Comparison of ENCODE assay signal across 16 cellular contexts in the genomic region with DNA sequence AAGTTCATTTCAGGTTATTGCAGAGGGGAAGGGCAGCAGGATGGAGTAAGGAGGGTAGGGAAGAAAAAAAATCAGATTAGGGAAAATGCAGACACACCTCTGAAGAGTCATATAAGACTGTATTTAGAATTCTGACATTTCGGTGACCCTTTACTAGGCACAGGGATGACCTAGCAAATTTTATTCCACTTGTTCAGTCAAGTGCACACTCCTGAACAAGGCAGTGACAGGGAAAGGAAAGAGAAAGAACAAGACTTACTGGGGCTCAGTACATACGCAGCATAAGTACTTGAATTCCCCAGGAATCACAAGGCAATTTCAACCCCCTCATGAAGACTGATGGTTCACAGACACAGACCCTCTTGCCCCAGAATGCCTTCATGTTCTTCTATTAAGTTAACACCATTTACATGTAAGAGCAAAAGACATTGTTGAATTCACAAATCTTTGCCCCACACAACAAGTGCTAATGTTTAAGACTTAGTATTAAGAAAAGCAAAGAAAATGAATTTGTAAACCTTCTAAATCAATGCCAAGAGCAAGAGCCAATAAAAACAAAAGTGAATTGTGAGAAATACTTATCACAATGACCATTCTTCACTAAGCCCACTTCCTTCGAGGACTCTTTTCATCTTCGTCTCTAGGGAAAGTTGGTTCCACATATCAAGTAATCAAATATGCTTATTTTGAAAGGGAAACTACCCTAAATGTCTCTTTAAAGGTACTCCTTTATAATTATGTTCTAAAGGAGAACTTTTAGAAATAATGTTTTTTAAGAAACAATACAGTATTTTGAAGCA. TPM values are rescaled to one million over a fixed set of nuclear protein-coding genes. Genes with fewer than 3 reads are reported as not detected.
DNase-seq lines count a peak whose midpoint lies in the region; ATAC-seq and TF ChIP-seq lines count a peak whose summit lies in the region.
"Had no signal": no experiment of that assay in that cellular context is flagged by ENCODE, and none has a peak within 500 bp of the region (broad histone marks: within the 10 kb centered on the region; RNA-seq: fewer than 3 reads in every experiment).

No MANE protein-coding gene starts in this region.

- TF ChIP-seq CTCF in Caco-2 (IDR thresholded peaks at IDR 0.05; ENCODE audit: insufficient read depth in 1 of 2, low read depth in 1 of 2, low read length in 1 of 2, severe bottlenecking in 1 of 2, unreplicated experiment in 1 of 2) (no peak), mammary epithelial cell (conservative IDR thresholded peaks at IDR 0.05 in 1 of 2, IDR thresholded peaks at IDR 0.05 in 1 of 2; ENCODE audit: extremely low read depth in 1 of 2, insufficient read depth in 1 of 2, low read depth in 1 of 2, low read length in 2 of 2) (no peak), heart right ventricle (IDR thresholded peaks at IDR 0.05) (no peak)

- intact Hi-C loops in Caco-2 (cut with micrococcal nuclease; ENCODE audit: unreplicated experiment) (loop anchor here (5.0 kb wide), 1 partner anchor 37 kb away; no protein-coding TSS in a partner anchor), mammary epithelial cell (cut with micrococcal nuclease) (no loop called here), heart right ventricle (cut with DNase I) (loop anchor here in 1 of 10 donors (5.0 kb wide), 1 partner anchor 43 kb away; no protein-coding TSS in a partner anchor)

- WGBS in mammary epithelial cell (ENCODE audit: low coverage, missing lambda C conversion rate) = 58% methylated on average over 4 of the region's 4 CpGs
- WGBS in heart right ventricle, 2 donors = 55 to 64% methylated on average over 4 of the region's 4 CpGs

- H2AFZ ChIP-seq in mammary epithelial cell (ENCODE audit: low read depth, low read length) = peak overlapping the region; percentile 32

- POLR2A ChIA-PET in Caco-2 (lab: Charles Lee) = no interaction called here

- H3K27me3 ChIP-seq in Caco-2 (replicated peaks; ENCODE audit: control insufficient read depth, insufficient read depth, low read length) (no peaks in the 10 kb centered on the region), mammary epithelial cell (ENCODE audit: insufficient read depth, low read length) (no peaks in the 10 kb centered on the region), heart right ventricle (no peaks in the 10 kb centered on the region)

- no peak for DNase-seq in Caco-2
- DNase-seq in mammary epithelial cell = no peak
- DNase-seq in heart right ventricle = no peak
- DNase-seq in pons (ENCODE audit: low spot score) = peak; percentile 15
- DNase-seq in Kasumi-1 (lab: John Stamatoyannopoulos, UW) = no peak
- no peak for DNase-seq in effector CD8-positive, alpha-beta T cell (lab: John Stamatoyannopoulos, UW)
- DNase-seq: ACHN; activated CD4-positive, alpha-beta T cell treated with anti-CD3 and anti-CD28 coated beads, Interleukin-2, amount 50 U/mL, for 4 hours; COR-L47; IMR-90; natural killer cell; NCI-H1105 treated with DMSO at 0.1 percent for 48 hours; NCI-H510A had no signal

- peak in 6 of 8 donors; percentile 35 to 74 (median 46) for ATAC-seq in heart right ventricle
- no peak for ATAC-seq in GM21360 (IDR thresholded peaks at IDR 0.05; ENCODE audit: unreplicated experiment)
- no peak for ATAC-seq in HG02970 (IDR thresholded peaks at IDR 0.05; ENCODE audit: low FRiP score, unreplicated experiment)
- ATAC-seq: natural killer cell, Panc1 had no signal

- H3K79me2 ChIP-seq in mammary epithelial cell (ENCODE audit: insufficient read depth, low read length) = peaks cover 47% of the 10 kb centered on the region

- H3K27ac ChIP-seq in mammary epithelial cell (ENCODE audit: insufficient read depth, low read depth, low read length) (no peak overlapping the region), heart right ventricle (peak overlapping the region in 9 of 10 donors; percentile 9 to 76 (median 54))

- no peaks in the 10 kb centered on the region for H3K9me3 Mint-ChIP-seq in Caco-2 (ENCODE audit: unreplicated experiment)

- no peak overlapping the region for H3K9ac ChIP-seq in mammary epithelial cell (ENCODE audit: insufficient read depth, low read length)

- H3K36me3 ChIP-seq in Caco-2 (ENCODE audit: control insufficient read depth, insufficient read depth, low read length) (no peaks in the 10 kb centered on the region), mammary epithelial cell (ENCODE audit: insufficient read depth, low read length) (no peaks in the 10 kb centered on the region), heart right ventricle (no peaks in the 10 kb centered on the region)

- H3K4me1 ChIP-seq in Caco-2 = peaks cover 30% of the 10 kb centered on the region
- H3K4me1 ChIP-seq in mammary epithelial cell (ENCODE audit: insufficient read depth, low read length) = peaks cover 16% of the 10 kb centered on the region
- H3K4me1 ChIP-seq in heart right ventricle = peaks cover 0 to 81% (median 31%) of the 10 kb centered on the region in 9 donors

- dilution Hi-C loops in mammary epithelial cell (cut with HindIII; ENCODE audit: low sequenced_read_pairs) = no loop called here

- no peaks in the 10 kb centered on the region for H3K9me3 ChIP-seq in Caco-2
- H3K9me3 ChIP-seq in mammary epithelial cell (replicated peaks; ENCODE audit: insufficient read depth, low read length) = no peaks in the 10 kb centered on the region
- no peaks in the 10 kb centered on the region for H3K9me3 ChIP-seq in heart right ventricle

- H3K27ac Mint-ChIP-seq in Caco-2 (ENCODE audit: unreplicated experiment) = peak overlapping the region; percentile 75
- H3K27ac Mint-ChIP-seq: natural killer cell had no signal

- in situ Hi-C loops in mammary epithelial cell (cut with MboI; ENCODE audit: low sequenced_read_pairs in 2 of 2) = no loop called here

- BruUV-seq in Caco-2 (replicated peaks; lab: Mats Ljungman, UMichigan) (no TSS peak), mammary epithelial cell (replicated peaks; lab: Mats Ljungman, UMichigan) (no TSS peak)

- no peaks in the 10 kb centered on the region for H3K36me3 Mint-ChIP-seq in Caco-2 (ENCODE audit: insufficient read depth, unreplicated experiment)
- H3K36me3 Mint-ChIP-seq: natural killer cell had no signal

- H3K4me3 ChIP-seq in Caco-2 (ENCODE audit: low read depth, low read length) = no peak overlapping the region
- H3K4me3 ChIP-seq in mammary epithelial cell (replicated peaks in 1 of 3; ENCODE audit: insufficient read depth in 1 of 3, low read depth in 2 of 3, low read length in 3 of 3) = no peak overlapping the region
- H3K4me3 ChIP-seq in heart right ventricle = peak overlapping the region in 1 of 10 donors; percentile 1

- H3K27me3 Mint-ChIP-seq in Caco-2 (ENCODE audit: insufficient read depth, unreplicated experiment) = no peaks in the 10 kb centered on the region

- H3K4me1 Mint-ChIP-seq in Caco-2 (ENCODE audit: low read depth, unreplicated experiment) = peaks cover 36% of the 10 kb centered on the region
- H3K4me1 Mint-ChIP-seq: natural killer cell had no signal

- H4K20me1 ChIP-seq in mammary epithelial cell (ENCODE audit: insufficient read depth, low read length) = no peaks in the 10 kb centered on the region

- peak overlapping the region; percentile 35 for H3K4me2 ChIP-seq in mammary epithelial cell (ENCODE audit: insufficient read depth, low read depth, low read length)

- peak overlapping the region; percentile 35 for H3K4me3 Mint-ChIP-seq in Caco-2 (ENCODE audit: unreplicated experiment)
- H3K4me3 Mint-ChIP-seq: natural killer cell had no signal

- CTCF ChIA-PET in Caco-2 (lab: Charles Lee) (no interaction called here), mammary epithelial cell (lab: Charles Lee; ENCODE audit: low non-redundant PET) (no interaction called here)

RNA-seq across cellular contexts. Expression of a gene that starts 47.0 kb away (rescaled TPM):
- total RNA-seq in Caco-2 (2022) (42.1 and 47.9 TPM in 2 replicates), mammary epithelial cell (10 to 100 TPM; 35.0 to 53.7 TPM), heart right ventricle (10 to 100 TPM; 12.1 to 20.5 (median 15.1) TPM)
- polyA plus RNA-seq in mammary epithelial cell (10.0 TPM), heart right ventricle (1 to 10 TPM; 5.0 to 6.0 TPM)
- 36.4 TPM for polyA minus RNA-seq in mammary epithelial cell

Comparison
In these comparisons a context has a peak if more than half of its experiments do, and no peak if none do; other contexts are left out.
1. ATAC-seq: peak in heart right ventricle (6 of 8); none in GM21360 (single experiment) and HG02970 (single experiment).